In the genomic region with DNA sequence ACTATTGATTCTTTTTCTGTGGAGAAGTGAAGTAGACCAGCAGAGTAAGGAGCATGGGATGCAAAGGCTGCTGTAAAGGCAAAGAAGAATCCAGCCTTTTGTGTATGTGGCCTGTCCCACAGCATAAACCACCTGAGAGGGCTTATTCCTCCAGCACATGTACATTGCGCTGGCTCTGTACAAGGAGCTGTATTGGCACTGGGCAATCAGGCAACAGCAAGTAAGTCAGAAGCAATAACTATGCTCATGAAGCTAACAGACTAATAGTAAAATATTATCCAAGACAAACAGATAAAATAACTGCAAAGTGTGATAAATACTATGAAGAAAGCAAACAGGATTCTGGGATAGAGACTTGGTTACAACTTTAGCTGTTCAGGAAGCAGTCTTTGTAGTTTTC, we compare ENCODE assay signal across 18 cellular contexts.
"Had no signal": no experiment of that assay in that cellular context is flagged by ENCODE, and none has a peak within 500 bp of the region (broad histone marks: within the 10 kb centered on the region; RNA-seq: fewer than 3 reads in every experiment).

No MANE protein-coding gene starts in this region.

- H3K9me3 ChIP-seq: gastroesophageal sphincter, lower lobe of right lung, testis, uterus had no signal

- H3K27me3 ChIP-seq: gastroesophageal sphincter, testis, uterus had no signal

- FAIRE-seq: bronchial epithelial cell, endometrium had no signal

- ATAC-seq: gastroesophageal sphincter; lower lobe of right lung; stimulated activated naive CD8-positive, alpha-beta T cell treated with anti-CD3 and anti-CD28 coated beads, Interleukin-15, Interleukin-2, amounts not matched to agents 100 U/mL and 50 U/mL, for 24 hours had no signal

- DNase-seq: activated CD4-positive, alpha-beta T cell treated with anti-CD3 and anti-CD28 coated beads for 1 hour; activated CD4-positive, alpha-beta T cell treated with anti-CD3 and anti-CD28 coated beads, Interleukin-2, amount 50 U/mL, for 48 hours; activated gamma-delta T cell; activated T-cell treated with anti-CD3 and anti-CD28 coated beads, Interleukin-2, amount 50 U/mL, for 48 hours; amygdala; kidney glomerular epithelial cell; lower lobe of right lung; nephron progenitor cell; stimulated activated CD4-positive, alpha-beta T cell treated with anti-CD3 and anti-CD28 coated beads, Interleukin-2, amount 100 ng/mL, for 48 hours; stimulated activated CD8-positive, alpha-beta memory T cell treated with anti-CD3 and anti-CD28 coated beads, Interleukin-4, amount 100 ng/mL, for 48 hours; stimulated activated naive CD8-positive, alpha-beta T cell treated with anti-CD3 and anti-CD28 coated beads, Interleukin-15, Interleukin-2, amounts not matched to agents 100 U/mL and 50 U/mL, for 24 hours; T-helper 2 cell; testis; uterus had no signal

- H3K36me3 ChIP-seq: gastroesophageal sphincter, lower lobe of right lung, uterus had no signal

- H3K4me3 ChIP-seq: gastroesophageal sphincter, lower lobe of right lung, testis, uterus had no signal

- H3K27ac ChIP-seq: gastroesophageal sphincter, lower lobe of right lung, testis, uterus had no signal

- H3K27ac Mint-ChIP-seq: activated naive CD8-positive, alpha-beta T cell had no signal

- H3K36me3 Mint-ChIP-seq: activated naive CD8-positive, alpha-beta T cell had no signal

- H3K4me3 Mint-ChIP-seq: activated naive CD8-positive, alpha-beta T cell; nephron progenitor cell had no signal

- H3K4me1 ChIP-seq: lower lobe of right lung, testis, uterus had no signal

- H3K27me3 Mint-ChIP-seq: activated naive CD8-positive, alpha-beta T cell had no signal
